Comparison of ENCODE assay signal across 2 cellular contexts in genomic region chr9:128666481-128666941, GRCh38.
TF ChIP-seq lines count a peak whose summit lies in the region.

No MANE protein-coding gene starts in this region.

TF ChIP-seq in IMR-90, 13 proteins besides CTCF, POLR2A, EP300 and RAD21:
- peak; percentile 33; the same call in 1 of the 2 replicates for TF ChIP-seq CEBPB (IDR thresholded peaks at IDR 0.05; ENCODE audit: low read depth, low read length)
- peak; percentile 23; the same call in 1 of the 2 replicates for TF ChIP-seq FOS (IDR thresholded peaks at IDR 0.05; ENCODE audit: low read depth, low read length)

TF ChIP-seq in HepG2, 621 proteins besides CTCF, POLR2A, EP300 and RAD21:
- TF ChIP-seq FOSL2 (CRISPR knock-in tag; IDR thresholded peaks at IDR 0.05) (peak; percentile 86), ZNF362 (CRISPR knock-in tag; IDR thresholded peaks at IDR 0.05; ENCODE audit: borderline replicate concordance) (peak; percentile 32; the same call in 1 of the 2 replicates), HNF4A (CRISPR knock-in tag; IDR thresholded peaks at IDR 0.05) (peak; percentile 20; the same call in 1 of the 2 replicates)
- TF ChIP-seq, protein P1, sequence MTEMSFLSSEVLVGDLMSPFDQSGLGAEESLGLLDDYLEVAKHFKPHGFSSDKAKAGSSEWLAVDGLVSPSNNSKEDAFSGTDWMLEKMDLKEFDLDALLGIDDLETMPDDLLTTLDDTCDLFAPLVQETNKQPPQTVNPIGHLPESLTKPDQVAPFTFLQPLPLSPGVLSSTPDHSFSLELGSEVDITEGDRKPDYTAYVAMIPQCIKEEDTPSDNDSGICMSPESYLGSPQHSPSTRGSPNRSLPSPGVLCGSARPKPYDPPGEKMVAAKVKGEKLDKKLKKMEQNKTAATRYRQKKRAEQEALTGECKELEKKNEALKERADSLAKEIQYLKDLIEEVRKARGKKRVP (CRISPR knock-in tag; IDR thresholded peaks at IDR 0.05), result peak in 1 of 2 experiments; percentile 37; a peak in 1 of 4 replicates
- TF ChIP-seq, protein P2, sequence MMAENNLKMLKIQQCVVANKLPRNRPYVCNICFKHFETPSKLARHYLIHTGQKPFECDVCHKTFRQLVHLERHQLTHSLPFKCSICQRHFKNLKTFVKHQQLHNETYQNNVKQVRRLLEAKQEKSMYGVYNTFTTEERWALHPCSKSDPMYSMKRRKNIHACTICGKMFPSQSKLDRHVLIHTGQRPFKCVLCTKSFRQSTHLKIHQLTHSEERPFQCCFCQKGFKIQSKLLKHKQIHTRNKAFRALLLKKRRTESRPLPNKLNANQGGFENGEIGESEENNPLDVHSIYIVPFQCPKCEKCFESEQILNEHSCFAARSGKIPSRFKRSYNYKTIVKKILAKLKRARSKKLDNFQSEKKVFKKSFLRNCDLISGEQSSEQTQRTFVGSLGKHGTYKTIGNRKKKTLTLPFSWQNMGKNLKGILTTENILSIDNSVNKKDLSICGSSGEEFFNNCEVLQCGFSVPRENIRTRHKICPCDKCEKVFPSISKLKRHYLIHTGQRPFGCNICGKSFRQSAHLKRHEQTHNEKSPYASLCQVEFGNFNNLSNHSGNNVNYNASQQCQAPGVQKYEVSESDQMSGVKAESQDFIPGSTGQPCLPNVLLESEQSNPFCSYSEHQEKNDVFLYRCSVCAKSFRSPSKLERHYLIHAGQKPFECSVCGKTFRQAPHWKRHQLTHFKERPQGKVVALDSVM (CRISPR knock-in tag; IDR thresholded peaks at IDR 0.05), result 0 out of 2 replicates have a peak, but pooled peaks have one; percentile 29
